ENCODE assay signal across 23 cellular contexts in genomic region chr14:67371247-67372148, GRCh38. TPM values are rescaled to one million over a fixed set of nuclear protein-coding genes. Genes with fewer than 3 reads are reported as not detected.
DNase-seq lines count a peak whose midpoint lies in the region; ATAC-seq and TF ChIP-seq lines count a peak whose summit lies in the region.
"Had no signal": no experiment of that assay in that cellular context is flagged by ENCODE, and none has a peak within 500 bp of the region (broad histone marks: within the 10 kb centered on the region; RNA-seq: fewer than 3 reads in every experiment).

No MANE protein-coding gene starts in this region.

- H3K4me2 ChIP-seq in osteoblast (ENCODE audit: insufficient read depth, low read length), result no peak overlapping the region

- no peaks in the 10 kb centered on the region for H3K9me3 ChIP-seq in CD8-positive, alpha-beta T cell (ENCODE audit: low read length)
- no peaks in the 10 kb centered on the region for H3K9me3 ChIP-seq in Panc1 (ENCODE audit: control insufficient read depth, insufficient read depth, low read depth, low read length)
- H3K9me3 ChIP-seq in osteoblast (ENCODE audit: low read depth, low read length), result no peaks in the 10 kb centered on the region
- H3K9me3 ChIP-seq: gastroesophageal sphincter, neutrophil, testis, uterus had no signal

- H3K9me3 Mint-ChIP-seq in CD8-positive, alpha-beta T cell, result no peaks in the 10 kb centered on the region
- no peaks in the 10 kb centered on the region for H3K9me3 Mint-ChIP-seq in effector memory CD8-positive, alpha-beta T cell
- H3K9me3 Mint-ChIP-seq: activated naive CD4-positive, alpha-beta T cell treated with anti-CD3 and anti-CD28 coated beads, Interleukin-2, amount 10 ng/mL, durations not matched to agents 7 days and 5 days; activated T-cell treated with anti-CD3 and anti-CD28 coated beads, Interleukin-2, amount 50 U/mL, for 4 hours; HFFc6; stimulated activated memory B cell treated with anti-CD40 and anti-IgM and Interleukin-4, amounts not matched to agents 10 μg/mL and 1 μg/mL and 100 μg/mL, for 72 hours had no signal

- CTCF ChIA-PET in CD8-positive, alpha-beta T cell (lab: Charles Lee), result no interaction called here
- CTCF ChIA-PET in Panc1 (lab: Charles Lee), result no interaction called here

- H3K36me3 Mint-ChIP-seq in CD8-positive, alpha-beta T cell, result peaks cover 88% of the 10 kb centered on the region
- H3K36me3 Mint-ChIP-seq in effector memory CD8-positive, alpha-beta T cell (ENCODE audit: insufficient read depth), result peaks cover 86% of the 10 kb centered on the region

- H3K79me2 ChIP-seq in osteoblast (ENCODE audit: insufficient read depth, low read length), result peaks cover 68% of the 10 kb centered on the region

- POLR2A ChIA-PET in CD8-positive, alpha-beta T cell (lab: Charles Lee), result no interaction called here
- POLR2A ChIA-PET in Panc1 (lab: Charles Lee), result no interaction called here

- H2AFZ ChIP-seq in osteoblast (ENCODE audit: low read length), result no peak overlapping the region

- H3K27ac ChIP-seq in CD8-positive, alpha-beta T cell (ENCODE audit: low read depth, low read length), result no peak overlapping the region
- H3K27ac ChIP-seq in Panc1 (ENCODE audit: low read length) (no peak overlapping the region), osteoblast (ENCODE audit: low read depth, low read length) (peak overlapping the region; percentile 32)
- H3K27ac ChIP-seq: gastroesophageal sphincter, neutrophil, testis, uterus had no signal

- no peak overlapping the region for H3K4me3 Mint-ChIP-seq in CD8-positive, alpha-beta T cell
- H3K4me3 Mint-ChIP-seq in effector memory CD8-positive, alpha-beta T cell, result no peak overlapping the region
- H3K4me3 Mint-ChIP-seq: activated naive CD4-positive, alpha-beta T cell treated with anti-CD3 and anti-CD28 coated beads, Interleukin-2, amount 10 ng/mL, durations not matched to agents 7 days and 5 days; activated T-cell treated with anti-CD3 and anti-CD28 coated beads, Interleukin-2, amount 50 U/mL, for 4 hours; HFFc6; stimulated activated memory B cell treated with anti-CD40 and anti-IgM and Interleukin-4, amounts not matched to agents 10 μg/mL and 1 μg/mL and 100 μg/mL, for 72 hours had no signal

- no peak overlapping the region for H3K4me3 ChIP-seq in CD8-positive, alpha-beta T cell (ENCODE audit: low read depth, low read length)
- H3K4me3 ChIP-seq in Panc1 (ENCODE audit: low read depth in 2 of 2, low read length in 2 of 2) (no peak overlapping the region), osteoblast (ENCODE audit: insufficient read depth, low read length) (no peak overlapping the region)
- H3K4me3 ChIP-seq: gastroesophageal sphincter, testis, uterus had no signal

- peaks cover 51% of the 10 kb centered on the region for H3K4me1 Mint-ChIP-seq in CD8-positive, alpha-beta T cell (ENCODE audit: low read depth)
- peaks cover 12 to 37% of the 10 kb centered on the region in 2 donors for H3K4me1 Mint-ChIP-seq in effector memory CD8-positive, alpha-beta T cell (ENCODE audit: low read depth in 2 of 2)

- in situ Hi-C loops in Panc1 (cut with HindIII; ENCODE audit: low pct_unique_long_range_greater_than_20kb, low sequenced_read_pairs), result no loop called here

- intact Hi-C loops in CD8-positive, alpha-beta T cell (cut with DNase I, micrococcal nuclease), result no loop called here
- intact Hi-C loops in Panc1 (cut with micrococcal nuclease; ENCODE audit: unreplicated experiment), result no loop called here

- H3K27me3 Mint-ChIP-seq in CD8-positive, alpha-beta T cell (ENCODE audit: low read depth), result no peaks in the 10 kb centered on the region
- H3K27me3 Mint-ChIP-seq in effector memory CD8-positive, alpha-beta T cell, result no peaks in the 10 kb centered on the region
- H3K27me3 Mint-ChIP-seq: activated naive CD4-positive, alpha-beta T cell treated with anti-CD3 and anti-CD28 coated beads, Interleukin-2, amount 10 ng/mL, durations not matched to agents 7 days and 5 days; stimulated activated memory B cell treated with anti-CD40 and anti-IgM and Interleukin-4, amounts not matched to agents 10 μg/mL and 1 μg/mL and 100 μg/mL, for 72 hours had no signal

- DNase-seq in CD8-positive, alpha-beta T cell, result no peak
- DNase-seq in Panc1 (ENCODE audit: low read depth, low spot score), result no peak
- DNase-seq in effector memory CD8-positive, alpha-beta T cell, result no peak
- DNase-seq in osteoblast (ENCODE audit: insufficient read length, low spot score, missing footprints), result no peak
- DNase-seq in COLO829 (ENCODE audit: low spot score), result no peak
- DNase-seq in DMS79 (lab: John Stamatoyannopoulos, UW), result no peak
- DNase-seq: activated naive CD4-positive, alpha-beta T cell treated with anti-CD3 and anti-CD28 coated beads, Interleukin-2, amount 10 ng/mL, durations not matched to agents 7 days and 5 days; activated T-cell treated with anti-CD3 and anti-CD28 coated beads, Interleukin-2, amount 50 U/mL, for 4 hours; aorta; cerebellar nuclear complex; COR-L47; HFFc6; islet precursor cell; NCI-H1417; NCI-H510A; RPMI8226; stimulated activated CD4-positive, alpha-beta T cell treated with anti-CD3 and anti-CD28 coated beads, Interleukin-1b, Interleukin-23, amount 100 ng/mL, for 48 hours; testis; uterus had no signal

- H3K36me3 ChIP-seq in CD8-positive, alpha-beta T cell (ENCODE audit: insufficient read depth, low read length), result peaks cover 49% of the 10 kb centered on the region
- H3K36me3 ChIP-seq in Panc1 (ENCODE audit: control insufficient read depth, insufficient read depth, low read length) (peaks cover 55% of the 10 kb centered on the region), osteoblast (ENCODE audit: insufficient read depth, low read length) (peaks cover 61% of the 10 kb centered on the region)
- H3K36me3 ChIP-seq: uterus had no signal

- TF ChIP-seq CTCF in CD8-positive, alpha-beta T cell (IDR thresholded peaks at IDR 0.05), result no peak
- TF ChIP-seq CTCF in Panc1 (IDR thresholded peaks at IDR 0.05) (no peak), osteoblast (IDR thresholded peaks at IDR 0.05; ENCODE audit: extremely low read depth, low read depth, low read length) (no peak)

- peak overlapping the region; percentile 52 for H3K27ac Mint-ChIP-seq in CD8-positive, alpha-beta T cell
- peak overlapping the region; percentile 67 to 81 for H3K27ac Mint-ChIP-seq in effector memory CD8-positive, alpha-beta T cell
- H3K27ac Mint-ChIP-seq: activated naive CD4-positive, alpha-beta T cell treated with anti-CD3 and anti-CD28 coated beads, Interleukin-2, amount 10 ng/mL, durations not matched to agents 7 days and 5 days; stimulated activated memory B cell treated with anti-CD40 and anti-IgM and Interleukin-4, amounts not matched to agents 10 μg/mL and 1 μg/mL and 100 μg/mL, for 72 hours had no signal

- BruUV-seq in Panc1 (replicated peaks; lab: Mats Ljungman, UMichigan), result no TSS peak

- H3K4me1 ChIP-seq in CD8-positive, alpha-beta T cell (ENCODE audit: insufficient read depth, low read length), result peaks cover 6% of the 10 kb centered on the region
- peaks cover 7% of the 10 kb centered on the region for H3K4me1 ChIP-seq in Panc1 (ENCODE audit: control insufficient read depth, insufficient read depth, low read length)
- H3K4me1 ChIP-seq in osteoblast (ENCODE audit: insufficient read depth, low read length), result peaks cover 15% of the 10 kb centered on the region
- H3K4me1 ChIP-seq: testis had no signal

- H4K20me1 ChIP-seq in osteoblast (ENCODE audit: insufficient read depth, low read length), result peaks cover 10% of the 10 kb centered on the region

- ATAC-seq in CD8-positive, alpha-beta T cell, result no peak
- ATAC-seq in Panc1 (peak; percentile 67; the same call in 1 of the 2 replicates), HG03045 (IDR thresholded peaks at IDR 0.05; ENCODE audit: unreplicated experiment) (no peak)
- ATAC-seq in effector memory CD8-positive, alpha-beta T cell (replicated peaks), result no peak
- ATAC-seq: gastroesophageal sphincter; stimulated activated memory B cell treated with anti-CD40 and anti-IgM and Interleukin-4, amounts not matched to agents 10 μg/mL and 1 μg/mL and 100 μg/mL, for 72 hours had no signal

- no peaks in the 10 kb centered on the region for H3K27me3 ChIP-seq in CD8-positive, alpha-beta T cell (ENCODE audit: insufficient read depth, low read length)
- no peaks in the 10 kb centered on the region for H3K27me3 ChIP-seq in Panc1 (ENCODE audit: control insufficient read depth, insufficient read depth, low read length)
- H3K27me3 ChIP-seq in osteoblast (ENCODE audit: insufficient read depth, low read length), result no peaks in the 10 kb centered on the region
- H3K27me3 ChIP-seq: gastroesophageal sphincter, neutrophil, testis, uterus had no signal

RNA-seq across cellular contexts. Expression of gene EIF2S1, which starts 11.4 kb away (rescaled TPM):
- total RNA-seq in CD8-positive, alpha-beta T cell, result 10 to 100 TPM; 29.4 to 34.4 TPM
- 116 TPM for total RNA-seq in Panc1 (2021; ENCODE audit: unreplicated experiment)
- 76.4 TPM for polyA plus RNA-seq in Panc1 (2012; ENCODE audit: insufficient read length)
- total RNA-seq in osteoblast, result 127 and 152 TPM in 2 replicates

RNA-seq across cellular contexts. Expression of gene ATP6V1D, which starts 11.9 kb away (rescaled TPM):
- 10 to 100 TPM; 30.1 to 34.2 TPM for total RNA-seq in CD8-positive, alpha-beta T cell
- total RNA-seq in Panc1 (2021; ENCODE audit: unreplicated experiment) (68.6 TPM), osteoblast (111 and 140 TPM in 2 replicates)
- 68.0 TPM for polyA plus RNA-seq in Panc1 (2012; ENCODE audit: insufficient read length)

RNA-seq across cellular contexts. Expression of gene PLEK2, which starts 40.5 kb away (rescaled TPM):
- total RNA-seq in CD8-positive, alpha-beta T cell, result not detected
- total RNA-seq in Panc1 (2021; ENCODE audit: unreplicated experiment) (9.1 TPM), osteoblast (1.2 and 2.5 TPM in 2 replicates)
- 5.6 TPM for polyA plus RNA-seq in Panc1 (2012; ENCODE audit: insufficient read length)
